Comparison of ENCODE assay signal across 9 cellular contexts in genomic region chr9:131406567-131407436, GRCh38. TPM values are rescaled to one million over a fixed set of nuclear protein-coding genes. Genes with fewer than 3 reads are reported as not detected.
DNase-seq lines count a peak whose midpoint lies in the region; ATAC-seq and TF ChIP-seq lines count a peak whose summit lies in the region.
"Had no signal": no experiment of that assay in that cellular context is flagged by ENCODE, and none has a peak within 500 bp of the region (broad histone marks: within the 10 kb centered on the region; RNA-seq: fewer than 3 reads in every experiment).

No MANE protein-coding gene starts in this region.

- H3K4me1 ChIP-seq in OCI-LY1 (ENCODE audit: insufficient read depth, low read length, severe bottlenecking): peaks cover 88% of the 10 kb centered on the region

- H3K9me2 ChIP-seq in OCI-LY1 (ENCODE audit: low read depth, low read length): no peaks in the 10 kb centered on the region

- H3K27me3 Mint-ChIP-seq in dendritic cell treated with granulocyte-macrophage colony-stimulating factor and Interleukin-4, amounts not matched to agents 40 ng/mL and 50 ng/mL, for 4 days: no peaks in the 10 kb centered on the region
- no peaks in the 10 kb centered on the region for H3K27me3 Mint-ChIP-seq in nephron (ENCODE audit: low read depth)

- intact Hi-C loops in dendritic cell treated with granulocyte-macrophage colony-stimulating factor and Interleukin-4, amounts not matched to agents 40 ng/mL and 50 ng/mL, for 4 days (cut with micrococcal nuclease): no loop called here
- intact Hi-C loops in posterior vena cava (cut with DNase I): loop anchor here in 1 of 2 donors (5.0 kb wide), 1 partner anchor 570 kb away; the partner anchor contains the start of gene ABL1

- no peaks in the 10 kb centered on the region for H4K20me1 ChIP-seq in OCI-LY1 (ENCODE audit: insufficient read depth, low read length)

- peak overlapping the region; percentile 54 for H3K9ac ChIP-seq in OCI-LY1 (ENCODE audit: low read length)

- peak overlapping the region; percentile 51 for H3K27ac Mint-ChIP-seq in dendritic cell treated with granulocyte-macrophage colony-stimulating factor and Interleukin-4, amounts not matched to agents 40 ng/mL and 50 ng/mL, for 4 days
- peak overlapping the region; percentile 68 to 79 (median 70) for H3K27ac Mint-ChIP-seq in nephron

- no peak for ATAC-seq in GM19324 (IDR thresholded peaks at IDR 0.05; ENCODE audit: low FRiP score, unreplicated experiment)

- H3K4me1 Mint-ChIP-seq in dendritic cell treated with granulocyte-macrophage colony-stimulating factor and Interleukin-4, amounts not matched to agents 40 ng/mL and 50 ng/mL, for 4 days (ENCODE audit: low read depth): peaks cover 80% of the 10 kb centered on the region
- peaks cover 81% of the 10 kb centered on the region for H3K4me1 Mint-ChIP-seq in nephron

- TF ChIP-seq CTCF in AG04450 (IDR thresholded peaks at IDR 0.05; ENCODE audit: low read depth, low read length) (no peak), OCI-LY1 (IDR thresholded peaks at IDR 0.05; ENCODE audit: low read length) (no peak), nephron (IDR thresholded peaks at IDR 0.05; ENCODE audit: unreplicated experiment in 3 of 3) (no peak)

- H3K79me2 ChIP-seq in OCI-LY1 (ENCODE audit: insufficient read depth, low read length): peaks cover 99% of the 10 kb centered on the region

- peak overlapping the region; percentile 17 for H3K4me3 Mint-ChIP-seq in dendritic cell treated with granulocyte-macrophage colony-stimulating factor and Interleukin-4, amounts not matched to agents 40 ng/mL and 50 ng/mL, for 4 days
- H3K4me3 Mint-ChIP-seq in nephron: peak overlapping the region; percentile 11 to 70 (median 46)

- H3K9me3 Mint-ChIP-seq in dendritic cell treated with granulocyte-macrophage colony-stimulating factor and Interleukin-4, amounts not matched to agents 40 ng/mL and 50 ng/mL, for 4 days: no peaks in the 10 kb centered on the region
- H3K9me3 Mint-ChIP-seq in nephron: no peaks in the 10 kb centered on the region

- no peak overlapping the region for H2AFZ ChIP-seq in OCI-LY1 (ENCODE audit: low read length)

- H3K36me3 Mint-ChIP-seq in dendritic cell treated with granulocyte-macrophage colony-stimulating factor and Interleukin-4, amounts not matched to agents 40 ng/mL and 50 ng/mL, for 4 days (ENCODE audit: low read depth): peaks cover 7% of the 10 kb centered on the region
- peaks cover 23% of the 10 kb centered on the region for H3K36me3 Mint-ChIP-seq in nephron (ENCODE audit: low read depth)

- CTCF ChIA-PET in AG04450 (lab: Charles Lee): interaction anchor here (0.6 kb wide), 2 partner anchors 28 to 56 kb away, joined by 3 to 5 read pairs; no protein-coding TSS in a partner anchor

- POLR2A ChIA-PET in AG04450 (lab: Yijun Ruan, JAX): interaction anchor here (2.0 kb wide), 1 partner anchor 34 kb away, joined by 8 read pairs; no protein-coding TSS in a partner anchor

- H3K27me3 ChIP-seq in AG04450 (ENCODE audit: control insufficient read depth, insufficient read depth, low read length) (no peaks in the 10 kb centered on the region), OCI-LY1 (ENCODE audit: insufficient read depth, low read length) (no peaks in the 10 kb centered on the region)

- peak overlapping the region; percentile 79 for H3K4me2 ChIP-seq in OCI-LY1 (ENCODE audit: low read length)

- H3K9me3 ChIP-seq in AG04450 (ENCODE audit: control insufficient read depth, insufficient read depth, low read length): no peaks in the 10 kb centered on the region
- no peaks in the 10 kb centered on the region for H3K9me3 ChIP-seq in OCI-LY1 (ENCODE audit: low read length)

- H3F3A ChIP-seq in OCI-LY1 (ENCODE audit: insufficient read depth, low read length): no peaks in the 10 kb centered on the region

- H3K36me3 ChIP-seq in OCI-LY1 (ENCODE audit: insufficient read depth, low read length): peaks cover 11% of the 10 kb centered on the region; the same call in 1 of the 2 replicates

- H3K27ac ChIP-seq in AG04450 (ENCODE audit: low read depth, low read length) (no peak overlapping the region), OCI-LY1 (ENCODE audit: low read depth, low read length, poor library complexity, severe bottlenecking) (peak overlapping the region; percentile 82)

- no peak for DNase-seq in AG04450 (ENCODE audit: low read depth, low spot score)
- DNase-seq in posterior vena cava (ENCODE audit: low spot score): no peak
- no peak for DNase-seq in SW480 (ENCODE audit: low spot score)
- no peak for DNase-seq in hippocampal formation (lab: John Stamatoyannopoulos, UW)
- DNase-seq: stimulated activated CD4-positive, alpha-beta T cell treated with anti-CD3 and anti-CD28 coated beads, Interleukin-12 subunit alpha, Interleukin-12 subunit beta, amount 100 ng/mL, for 4 hours had no signal

- H3K4me3 ChIP-seq in AG04450 (ENCODE audit: low read depth, low read length) (peak overlapping the region; percentile 18), OCI-LY1 (ENCODE audit: low read depth, low read length, poor library complexity, severe bottlenecking) (peak overlapping the region; percentile 47)

RNA-seq across cellular contexts. Expression of gene PRRC2B, which starts 12.9 kb away (rescaled TPM):
- 31.8 and 37.3 TPM in 2 replicates for polyA plus RNA-seq in AG04450 (2011; rRNA removed)
- 70.2 and 78.0 TPM in 2 replicates for polyA minus RNA-seq in AG04450 (2011; rRNA and poly(A)+ RNA removed)
- total RNA-seq in posterior vena cava: 100 to 1,000 TPM; 148 to 151 TPM
